Comparison of ENCODE assay signal across 1 cellular context in the genomic region with DNA sequence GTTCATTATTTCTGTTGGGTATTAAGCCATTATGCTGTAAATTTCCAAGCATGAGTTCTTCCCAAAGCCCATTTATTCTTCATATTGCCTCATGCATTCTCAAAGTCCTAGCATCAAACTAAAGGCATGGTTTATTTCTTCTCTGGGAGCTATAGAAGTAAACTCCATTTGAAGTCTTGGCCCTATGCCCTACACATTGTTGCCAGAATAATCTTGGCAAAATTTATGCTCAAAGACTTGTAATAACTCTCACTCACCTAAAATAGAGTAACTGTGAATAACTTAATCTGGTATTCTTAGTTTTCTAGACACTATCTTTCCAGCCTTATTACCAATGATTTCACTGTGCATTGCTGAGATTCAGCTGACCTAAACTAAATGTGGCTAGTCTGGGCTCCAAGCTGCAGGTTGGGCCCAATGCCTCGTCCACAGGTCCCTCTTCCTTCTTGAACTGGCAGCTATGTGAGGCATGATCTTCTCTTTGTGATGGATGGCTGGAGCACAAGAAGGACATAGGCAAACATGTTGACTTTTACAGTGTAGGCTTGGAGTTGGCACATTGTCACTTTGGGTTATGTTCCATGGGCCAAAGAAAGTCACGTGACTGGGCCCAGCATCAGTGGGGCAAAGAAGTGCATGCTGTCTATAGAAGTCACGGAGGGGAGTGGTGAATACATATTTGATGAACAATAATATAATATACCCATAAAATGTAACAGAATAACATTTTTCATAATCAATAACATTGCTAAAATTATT.
TF ChIP-seq lines count a peak whose summit lies in the region.

No MANE protein-coding gene starts in this region.

TF ChIP-seq in Ishikawa, 13 proteins besides CTCF, POLR2A, EP300 and RAD21:
- TF ChIP-seq, protein P1, sequence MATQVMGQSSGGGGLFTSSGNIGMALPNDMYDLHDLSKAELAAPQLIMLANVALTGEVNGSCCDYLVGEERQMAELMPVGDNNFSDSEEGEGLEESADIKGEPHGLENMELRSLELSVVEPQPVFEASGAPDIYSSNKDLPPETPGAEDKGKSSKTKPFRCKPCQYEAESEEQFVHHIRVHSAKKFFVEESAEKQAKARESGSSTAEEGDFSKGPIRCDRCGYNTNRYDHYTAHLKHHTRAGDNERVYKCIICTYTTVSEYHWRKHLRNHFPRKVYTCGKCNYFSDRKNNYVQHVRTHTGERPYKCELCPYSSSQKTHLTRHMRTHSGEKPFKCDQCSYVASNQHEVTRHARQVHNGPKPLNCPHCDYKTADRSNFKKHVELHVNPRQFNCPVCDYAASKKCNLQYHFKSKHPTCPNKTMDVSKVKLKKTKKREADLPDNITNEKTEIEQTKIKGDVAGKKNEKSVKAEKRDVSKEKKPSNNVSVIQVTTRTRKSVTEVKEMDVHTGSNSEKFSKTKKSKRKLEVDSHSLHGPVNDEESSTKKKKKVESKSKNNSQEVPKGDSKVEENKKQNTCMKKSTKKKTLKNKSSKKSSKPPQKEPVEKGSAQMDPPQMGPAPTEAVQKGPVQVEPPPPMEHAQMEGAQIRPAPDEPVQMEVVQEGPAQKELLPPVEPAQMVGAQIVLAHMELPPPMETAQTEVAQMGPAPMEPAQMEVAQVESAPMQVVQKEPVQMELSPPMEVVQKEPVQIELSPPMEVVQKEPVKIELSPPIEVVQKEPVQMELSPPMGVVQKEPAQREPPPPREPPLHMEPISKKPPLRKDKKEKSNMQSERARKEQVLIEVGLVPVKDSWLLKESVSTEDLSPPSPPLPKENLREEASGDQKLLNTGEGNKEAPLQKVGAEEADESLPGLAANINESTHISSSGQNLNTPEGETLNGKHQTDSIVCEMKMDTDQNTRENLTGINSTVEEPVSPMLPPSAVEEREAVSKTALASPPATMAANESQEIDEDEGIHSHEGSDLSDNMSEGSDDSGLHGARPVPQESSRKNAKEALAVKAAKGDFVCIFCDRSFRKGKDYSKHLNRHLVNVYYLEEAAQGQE (IDR thresholded peaks at IDR 0.05; ENCODE audit: low read depth): no peak
- TF ChIP-seq, protein P2, sequence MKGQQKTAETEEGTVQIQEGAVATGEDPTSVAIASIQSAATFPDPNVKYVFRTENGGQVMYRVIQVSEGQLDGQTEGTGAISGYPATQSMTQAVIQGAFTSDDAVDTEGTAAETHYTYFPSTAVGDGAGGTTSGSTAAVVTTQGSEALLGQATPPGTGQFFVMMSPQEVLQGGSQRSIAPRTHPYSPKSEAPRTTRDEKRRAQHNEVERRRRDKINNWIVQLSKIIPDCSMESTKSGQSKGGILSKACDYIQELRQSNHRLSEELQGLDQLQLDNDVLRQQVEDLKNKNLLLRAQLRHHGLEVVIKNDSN (IDR thresholded peaks at IDR 0.05): 0 out of 2 replicates have a peak, but pooled peaks have one; percentile 10
